In genomic region chr21:41878831-41879189, GRCh38 we compare ENCODE assay signal across 8 cellular contexts. TPM values are rescaled to one million over a fixed set of nuclear protein-coding genes. Genes with fewer than 3 reads are reported as not detected.
DNase-seq lines count a peak whose midpoint lies in the region; ATAC-seq lines count a peak whose summit lies in the region.

No MANE protein-coding gene starts in this region.

- H3K4me3 ChIP-seq in HUES64 (ENCODE audit: low read length): peak overlapping the region; percentile 95

- no peaks in the 10 kb centered on the region for H3K9me3 ChIP-seq in HUES64 (ENCODE audit: insufficient read depth, low read depth, low read length)

- DNase-seq in DMS 273 (lab: John Stamatoyannopoulos, UW; ENCODE audit: unreplicated experiment) (peak; percentile 90), RKO (ENCODE audit: low spot score) (peak; percentile 69), foreskin melanocyte (peak; percentile 49), nucleus accumbens (lab: John Stamatoyannopoulos, UW) (peak in 51 of 56 donors; percentile 36 to 87 (median 71)), superior temporal gyrus (ENCODE audit: extremely low spot score) (peak; percentile 71)
- DNase-seq in activated effector memory CD4-positive, alpha-beta T cell treated with anti-CD3 and anti-CD28 coated beads, Interleukin-2, amount 50 U/mL, for 16 hours: peak; percentile 93

- peaks cover 7% of the 10 kb centered on the region; the same call in 1 of the 2 replicates for H3K4me1 ChIP-seq in HUES64 (ENCODE audit: insufficient read depth, low read length)

- H3K36me3 ChIP-seq in HUES64 (ENCODE audit: insufficient read depth, low read length): no peaks in the 10 kb centered on the region

- no peaks in the 10 kb centered on the region for H3K27me3 ChIP-seq in HUES64 (ENCODE audit: insufficient read depth, low read length)

- H3K27ac ChIP-seq in HUES64 (ENCODE audit: low read depth, low read length): no peak overlapping the region; the same call in 1 of the 2 replicates

- ATAC-seq in GM21381 (IDR thresholded peaks at IDR 0.05; ENCODE audit: unreplicated experiment): peak; percentile 41

- WGBS in HUES64: under 1% methylated on average over 65 of the region's 65 CpGs

- H3K9ac ChIP-seq in HUES64 (ENCODE audit: low read depth, low read length): peak overlapping the region; percentile 94; the same call in 1 of the 2 replicates

RNA-seq across cellular contexts. Expression of gene PRDM15, which starts 0.3 kb away (rescaled TPM):
- 6.0 TPM for polyA plus RNA-seq in HUES64 (2013, experiment 1 of 2)
- polyA plus RNA-seq in HUES64 (2013, experiment 2 of 2): 5.8 TPM
